ENCODE assay signal across 1 cellular context in genomic region chr17:57636274-57636673, GRCh38.
TF ChIP-seq lines count a peak whose summit lies in the region.

No MANE protein-coding gene starts in this region.

TF ChIP-seq in IMR-90, 13 proteins besides CTCF, POLR2A, EP300 and RAD21 (continued from another document):
- TF ChIP-seq USF2 (IDR thresholded peaks at IDR 0.05; ENCODE audit: low read depth, low read length) (no peak), NFE2L2 (IDR thresholded peaks at IDR 0.05; ENCODE audit: low read depth, low read length) (no peak), MXI1 (IDR thresholded peaks at IDR 0.05; ENCODE audit: borderline replicate concordance, low read depth, low read length) (no peak), SMC3 (IDR thresholded peaks at IDR 0.05; ENCODE audit: low read depth, low read length) (no peak)
